ENCODE assay signal across 1 cellular context in the genomic region with DNA sequence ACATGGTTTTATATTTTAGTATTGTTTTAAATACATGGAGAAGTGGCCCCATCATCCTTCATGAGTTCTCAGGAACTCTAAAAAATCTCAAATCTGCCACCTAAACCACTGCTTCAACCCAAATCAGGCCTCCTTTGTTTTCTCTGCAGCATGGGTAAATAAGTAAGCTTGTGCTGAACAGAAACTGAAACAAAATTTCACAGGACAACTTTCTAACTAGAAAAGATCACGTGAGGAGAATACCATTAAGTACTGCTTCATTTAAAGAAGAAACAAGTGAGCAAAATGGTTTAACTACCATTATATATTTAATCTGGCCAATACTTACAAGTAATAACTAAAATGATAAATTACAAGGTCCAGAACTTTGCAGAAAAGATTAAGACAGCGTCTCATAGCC.
TF ChIP-seq lines count a peak whose summit lies in the region.

No MANE protein-coding gene starts in this region.

TF ChIP-seq in WTC11, 78 proteins besides CTCF, POLR2A, EP300 and RAD21 (continued from another document):
- TF ChIP-seq ATF6 (CRISPR knock-in tag; IDR thresholded peaks at IDR 0.05) (no peak), ZNF317 (CRISPR knock-in tag; IDR thresholded peaks at IDR 0.05; ENCODE audit: borderline replicate concordance, low read depth) (no peak), MXD4 (CRISPR knock-in tag; IDR thresholded peaks at IDR 0.05; ENCODE audit: borderline replicate concordance) (no peak), RELA (CRISPR knock-in tag; IDR thresholded peaks at IDR 0.05; ENCODE audit: borderline replicate concordance) (no peak)
- TF ChIP-seq, protein P1, sequence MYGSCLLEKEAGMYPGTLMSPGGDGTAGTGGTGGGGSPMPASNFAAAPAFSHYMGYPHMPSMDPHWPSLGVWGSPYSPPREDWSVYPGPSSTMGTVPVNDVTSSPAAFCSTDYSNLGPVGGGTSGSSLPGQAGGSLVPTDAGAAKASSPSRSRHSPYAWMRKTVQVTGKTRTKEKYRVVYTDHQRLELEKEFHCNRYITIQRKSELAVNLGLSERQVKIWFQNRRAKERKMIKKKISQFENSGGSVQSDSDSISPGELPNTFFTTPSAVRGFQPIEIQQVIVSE (CRISPR knock-in tag; IDR thresholded peaks at IDR 0.05; ENCODE audit: borderline replicate concordance), result no peak
